ENCODE assay signal across 8 cellular contexts in the genomic region with DNA sequence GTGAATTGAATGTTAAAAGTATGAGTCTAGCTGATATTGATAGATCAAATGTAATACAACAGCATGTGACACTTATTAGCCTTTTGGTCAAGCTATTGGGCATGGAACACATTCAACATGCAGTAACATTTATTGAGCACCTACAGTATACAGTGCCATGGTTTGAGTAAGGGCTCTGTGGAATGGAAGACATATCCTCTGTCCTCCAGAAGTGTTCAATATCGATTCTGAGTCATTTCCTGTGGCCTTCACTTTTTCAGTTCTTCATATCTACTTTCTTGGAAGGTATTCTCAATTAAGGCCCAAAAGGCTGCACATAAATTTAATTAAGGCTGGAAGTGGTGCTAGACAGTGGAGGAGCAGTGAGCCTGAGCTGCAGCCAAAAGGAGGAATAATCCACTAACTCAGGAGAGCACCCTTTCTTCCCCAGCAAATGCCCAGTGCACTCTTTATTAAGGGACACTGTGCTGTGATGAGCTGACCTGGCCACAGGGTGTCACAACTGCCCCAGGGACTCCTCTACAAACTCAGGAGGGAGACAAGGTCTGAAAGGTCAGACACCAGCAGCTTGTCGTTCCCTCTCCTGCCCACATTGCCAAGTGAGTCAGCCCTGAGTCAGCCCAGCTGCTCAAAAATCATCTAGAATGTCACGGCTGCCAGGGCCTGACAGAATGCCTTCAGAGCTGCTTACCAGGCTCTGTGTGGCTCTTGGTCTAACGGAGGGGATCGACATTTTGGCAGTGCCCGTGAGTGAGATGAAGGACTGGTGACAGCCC.
DNase-seq lines count a peak whose midpoint lies in the region; ATAC-seq, FAIRE-seq and TF ChIP-seq lines count a peak whose summit lies in the region.

No MANE protein-coding gene starts in this region.

- no peaks in the 10 kb centered on the region for H3K9me3 ChIP-seq in GM23248 (ENCODE audit: low read depth)
- no peaks in the 10 kb centered on the region for H3K9me3 ChIP-seq in H1 (ENCODE audit: insufficient read depth in 2 of 2, low read depth in 1 of 2, low read length in 1 of 2)

- CTCF ChIA-PET in activated CD4-positive, alpha-beta memory T cell treated with anti-CD3 and anti-CD28 coated beads for 36 hours (lab: Charles Lee) = interaction anchor here (0.6 to 5.3 kb wide), 26 partner anchors 10 to 1650 kb away, joined by 3 to 118 read pairs (median 4); no protein-coding TSS in a partner anchor
- CTCF ChIA-PET in H1 (lab: Charles Lee; ENCODE audit: partially characterized antibody) = interaction anchor here (0.7 to 3.8 kb wide), 26 partner anchors 10 to 582 kb away, joined by 3 to 55 read pairs (median 4); no protein-coding TSS in a partner anchor

- TF ChIP-seq RAD21 in H1 (IDR thresholded peaks at IDR 0.05 in 1 of 2, conservative IDR thresholded peaks at IDR 0.05 in 1 of 2; ENCODE audit: low read depth in 2 of 2, low read length in 2 of 2) = peak; percentile 97 to 98

- no peaks in the 10 kb centered on the region for H3F3A ChIP-seq in GM23248 (ENCODE audit: insufficient read depth)

- H3K9ac ChIP-seq in GM23248 (no peak overlapping the region), H1 (replicated peaks in 1 of 4; ENCODE audit: extremely low read depth in 1 of 4, low read depth in 3 of 4, low read length in 3 of 4) (no peak overlapping the region)

- no peak overlapping the region for H2BK15ac ChIP-seq in H1 (ENCODE audit: low read length)

- no peak overlapping the region for H2BK20ac ChIP-seq in H1 (ENCODE audit: low read length)

- H3K36me3 Mint-ChIP-seq in activated CD4-positive, alpha-beta memory T cell treated with anti-CD3 and anti-CD28 coated beads for 36 hours = no peaks in the 10 kb centered on the region

- H3K4me1 ChIP-seq in GM23248 (ENCODE audit: insufficient read depth) = 0 out of 2 replicates have a peak, but pooled peaks cover 3% of the 10 kb centered on the region
- H3K4me1 ChIP-seq in H1 (replicated peaks in 1 of 4; ENCODE audit: control insufficient read depth in 3 of 4, insufficient read depth in 4 of 4, low read length in 3 of 4) = peaks cover 0 to 2% (median 0%) of the 10 kb centered on the region in 4 experiments; a peak in 3 of 7 replicates

- H3K36me3 ChIP-seq in GM23248 (ENCODE audit: low read depth) (no peaks in the 10 kb centered on the region), H1 (ENCODE audit: control insufficient read depth in 2 of 4, insufficient read depth in 4 of 4, low read length in 3 of 4) (no peaks in the 10 kb centered on the region)

- no peak overlapping the region for H3K18ac ChIP-seq in H1 (ENCODE audit: extremely low read depth, low read length)

- H3K4me3 Mint-ChIP-seq in activated CD4-positive, alpha-beta memory T cell treated with anti-CD3 and anti-CD28 coated beads for 36 hours = peak overlapping the region; percentile 24

- no peak overlapping the region for H3K4me2 ChIP-seq in GM23248 (ENCODE audit: unreplicated experiment)
- no peak overlapping the region for H3K4me2 ChIP-seq in H1 (ENCODE audit: insufficient read depth in 1 of 2, low read depth in 2 of 2, low read length in 2 of 2)

- intact Hi-C loops in activated CD4-positive, alpha-beta memory T cell treated with anti-CD3 and anti-CD28 coated beads for 36 hours (cut with micrococcal nuclease) = loop anchor here (1.0 to 10.0 kb wide), 7 partner anchors 14 to 1620 kb away; no protein-coding TSS in a partner anchor

- peak overlapping the region; percentile 55 for H3K27ac Mint-ChIP-seq in activated CD4-positive, alpha-beta memory T cell treated with anti-CD3 and anti-CD28 coated beads for 36 hours

- H3K27me3 Mint-ChIP-seq in activated CD4-positive, alpha-beta memory T cell treated with anti-CD3 and anti-CD28 coated beads for 36 hours = no peaks in the 10 kb centered on the region

- no peaks in the 10 kb centered on the region for H3K9me3 Mint-ChIP-seq in activated CD4-positive, alpha-beta memory T cell treated with anti-CD3 and anti-CD28 coated beads for 36 hours

- H2BK5ac ChIP-seq in H1 (ENCODE audit: low read depth, low read length) = 0 out of 2 replicates have a peak overlapping the region, but pooled peaks have one; percentile 38

- H2AK5ac ChIP-seq in H1 (ENCODE audit: low read depth, low read length) = no peak overlapping the region

- no peaks in the 10 kb centered on the region for H3K9me2 ChIP-seq in GM23248 (ENCODE audit: insufficient read depth)

- H3K27ac ChIP-seq in GM23248 = no peak overlapping the region
- no peak overlapping the region for H3K27ac ChIP-seq in H1 (ENCODE audit: low read depth, low read length)

- FAIRE-seq in H1 (lab: Jason Lieb, UNC) = peak; percentile 96

- no peak overlapping the region for H4K5ac ChIP-seq in H1 (ENCODE audit: insufficient read length, low read depth, low read length)

- no peak overlapping the region for H2BK120ac ChIP-seq in H1 (replicated peaks; ENCODE audit: low read depth, low read length)

- H3K79me1 ChIP-seq in H1 (ENCODE audit: low read depth, low read length) = no peaks in the 10 kb centered on the region

- H2AFZ ChIP-seq in GM23248 (no peak overlapping the region), H1 (ENCODE audit: low read length) (no peak overlapping the region)

- no peak overlapping the region for H3K4ac ChIP-seq in H1 (replicated peaks; ENCODE audit: insufficient read length, low read depth, low read length)

- POLR2A ChIA-PET in activated CD4-positive, alpha-beta memory T cell treated with anti-CD3 and anti-CD28 coated beads for 36 hours (lab: Charles Lee) = interaction anchor here (0.6 to 1.6 kb wide), 2 partner anchors 29 to 119 kb away, joined by 3 to 4 read pairs; no protein-coding TSS in a partner anchor
- POLR2A ChIA-PET in H1 (lab: Charles Lee; ENCODE audit: partially characterized antibody) = no interaction called here

- no peak overlapping the region for H3K23ac ChIP-seq in H1 (ENCODE audit: insufficient read length)

- no peaks in the 10 kb centered on the region for H3K23me2 ChIP-seq in H1 (ENCODE audit: low read depth, low read length)

- H3K4me1 Mint-ChIP-seq in activated CD4-positive, alpha-beta memory T cell treated with anti-CD3 and anti-CD28 coated beads for 36 hours (ENCODE audit: low read depth) = peaks cover 38% of the 10 kb centered on the region

- ATAC-seq in GM21619 (IDR thresholded peaks at IDR 0.05; ENCODE audit: unreplicated experiment) = no peak

- H2BK12ac ChIP-seq in H1 (ENCODE audit: low read depth, low read length) = no peak overlapping the region

- DNase-seq in GM23248 (peak; percentile 82), NCI-H2196 (lab: John Stamatoyannopoulos, UW; ENCODE audit: unreplicated experiment) (peak; percentile 50), H1 (ENCODE audit: low read depth in 1 of 2, low spot score in 2 of 2) (peak; percentile 58 to 70), mucosa of gallbladder (ENCODE audit: low spot score) (peak; percentile 67), middle frontal gyrus (ENCODE audit: extremely low spot score, low spot score) (no peak)
- DNase-seq in activated CD4-positive, alpha-beta memory T cell treated with anti-CD3 and anti-CD28 coated beads for 36 hours = peak; percentile 91
- peak; percentile 55 to 63 for DNase-seq in stimulated activated CD8-positive, alpha-beta memory T cell treated with anti-CD3 and anti-CD28 coated beads, Interleukin-4, amount 100 ng/mL, for 4 hours (ENCODE audit: low read depth in 2 of 2, low spot score in 1 of 2)

- no peak overlapping the region for H4K91ac ChIP-seq in H1 (replicated peaks; ENCODE audit: insufficient read length, low read length)

- H4K20me1 ChIP-seq in GM23248 (ENCODE audit: insufficient read depth) (no peaks in the 10 kb centered on the region), H1 (replicated peaks in 1 of 2; ENCODE audit: control insufficient read depth in 1 of 2, insufficient read depth in 2 of 2, low read length in 2 of 2) (no peaks in the 10 kb centered on the region)

- H3K27me3 ChIP-seq in GM23248 (replicated peaks; ENCODE audit: insufficient read depth) (no peaks in the 10 kb centered on the region), H1 (replicated peaks in 1 of 4; ENCODE audit: control insufficient read depth in 3 of 4, extremely low read depth in 1 of 4, insufficient read depth in 3 of 4, low read length in 3 of 4) (no peaks in the 10 kb centered on the region)

- no peak overlapping the region for H3K14ac ChIP-seq in H1 (ENCODE audit: insufficient read length)

- 3 to 4% methylated on average over 6 of the region's 6 CpGs for WGBS in GM23248 (ENCODE audit: low coverage in 1 of 2, low lambda C conversion rate in 2 of 2, missing lambda C conversion rate in 2 of 2), 2 experiments
- WGBS in H1 (ENCODE audit: extremely low coverage in 1 of 2, insufficient coverage in 1 of 2, insufficient read length in 1 of 2, insufficient replicate concordance in 2 of 2, low coverage in 1 of 2, low lambda C conversion rate in 2 of 2, missing lambda C conversion rate in 1 of 2), 2 experiments = 70% methylated on average over 6 of the region's 6 CpGs; no CpG with 5 or more reads in 1 of the 2 experiments

- H3K4me3 ChIP-seq in GM23248 (no peak overlapping the region), H1 (ENCODE audit: extremely low read depth in 1 of 4, insufficient read depth in 2 of 4, low read depth in 3 of 4, low read length in 4 of 4) (no peak overlapping the region)

- no peak for TF ChIP-seq POLR2A in H1 (IDR thresholded peaks at IDR 0.05; ENCODE audit: control extremely low read depth in 1 of 2, low read depth in 2 of 2, low read length in 2 of 2)

- H3K79me2 ChIP-seq in GM23248 (ENCODE audit: insufficient read depth) (no peaks in the 10 kb centered on the region), H1 (ENCODE audit: control insufficient read depth in 1 of 2, insufficient read depth in 2 of 2, low read length in 2 of 2) (no peaks in the 10 kb centered on the region)

- in situ Hi-C loops in GM23248 (cut with MboI) = no loop called here

- H4K8ac ChIP-seq in H1 (ENCODE audit: extremely low read depth, insufficient read depth, low read length) = no peak overlapping the region

- TF ChIP-seq EP300 in H1 (IDR thresholded peaks at IDR 0.05; ENCODE audit: borderline replicate concordance in 1 of 2, low read depth in 2 of 2, low read length in 2 of 2) = no peak

- TF ChIP-seq CTCF in H1 (IDR thresholded peaks at IDR 0.05; ENCODE audit: control extremely low read depth in 1 of 3, insufficient read depth in 1 of 3, low read depth in 1 of 3, low read length in 3 of 3) = peak; percentile 79 to 88 (median 80)

- no peak overlapping the region for H3K56ac ChIP-seq in H1 (replicated peaks; ENCODE audit: insufficient read length, low read depth, low read length)

TF ChIP-seq in H1, 55 proteins besides CTCF, POLR2A, EP300 and RAD21 (continues in another document):
- TF ChIP-seq MAFK (IDR thresholded peaks at IDR 0.05; ENCODE audit: low read depth, low read length) = peak; percentile 68; the same call in 1 of the 2 replicates
- TF ChIP-seq CTBP2 (IDR thresholded peaks at IDR 0.05; ENCODE audit: borderline replicate concordance, insufficient read depth, insufficient read length, low read length) = no peak
- no peak for TF ChIP-seq CREB1 (IDR thresholded peaks at IDR 0.05)
- no peak for TF ChIP-seq RNF2 (IDR thresholded peaks at IDR 0.05; ENCODE audit: borderline replicate concordance, low read depth, low read length, missing control alignments, poor library complexity, severe bottlenecking)
- TF ChIP-seq SIN3A (conservative IDR thresholded peaks at IDR 0.05 in 1 of 2, IDR thresholded peaks at IDR 0.05 in 1 of 2; ENCODE audit: low read depth in 1 of 2, low read length in 2 of 2) = peak in 1 of 2 experiments; percentile 76; a peak in 1 of 4 replicates
- TF ChIP-seq JUND (IDR thresholded peaks at IDR 0.05; ENCODE audit: low read length) = peak; percentile 49; the same call in 1 of the 2 replicates
